ENCODE assay signal across 15 cellular contexts in genomic region chr11:96196074-96196787, GRCh38.
DNase-seq lines count a peak whose midpoint lies in the region; ATAC-seq and TF ChIP-seq lines count a peak whose summit lies in the region.
"Had no signal": no experiment of that assay in that cellular context is flagged by ENCODE, and none has a peak within 500 bp of the region (broad histone marks: within the 10 kb centered on the region; RNA-seq: fewer than 3 reads in every experiment).

No MANE protein-coding gene starts in this region.

- H3K23ac ChIP-seq in H9 (ENCODE audit: insufficient read length, low read depth, low read length) (no peak overlapping the region), trophoblast cell (ENCODE audit: low read length) (no peak overlapping the region)

- H3K4me1 Mint-ChIP-seq in H9 = peaks cover 57 to 59% of the 10 kb centered on the region in 2 experiments
- H3K4me1 Mint-ChIP-seq in activated T-helper 2 cell treated with anti-CD3 and anti-CD28 coated beads, Interferon-gamma antibody, Interleukin-2, Interleukin-4, amounts not matched to agents 10 μg/mL and 5 μg/mL and 100 μg/mL, durations not matched to agents 14 hours and 24 hours and 36 hours (ENCODE audit: low read depth) = peaks cover 67% of the 10 kb centered on the region

- H3K27ac Mint-ChIP-seq in H9 = peak overlapping the region in 2 of 3 experiments; percentile 32 to 52; a peak in 4 of 7 replicates
- no peak overlapping the region for H3K27ac Mint-ChIP-seq in activated T-helper 2 cell treated with anti-CD3 and anti-CD28 coated beads, Interferon-gamma antibody, Interleukin-2, Interleukin-4, amounts not matched to agents 10 μg/mL and 5 μg/mL and 100 μg/mL, durations not matched to agents 14 hours and 24 hours and 36 hours

- no peak overlapping the region for H4K8ac ChIP-seq in H9 (replicated peaks; ENCODE audit: insufficient read length, low read depth, low read length)
- H4K8ac ChIP-seq in trophoblast cell (ENCODE audit: low read depth, low read length) = no peak overlapping the region

- H3K79me1 ChIP-seq in H9 (ENCODE audit: insufficient read depth, low read depth, low read length, poor library complexity, severe bottlenecking) (no peaks in the 10 kb centered on the region), trophoblast cell (ENCODE audit: low read length) (peaks cover 19% of the 10 kb centered on the region)

- H3K9ac ChIP-seq in H9 (ENCODE audit: extremely low read depth, insufficient read length, low read length) = no peak overlapping the region
- no peak overlapping the region for H3K9ac ChIP-seq in trophoblast cell (ENCODE audit: low read length)

- no peak overlapping the region for H2BK120ac ChIP-seq in H9 (ENCODE audit: low read depth, low read length, poor library complexity, severe bottlenecking)
- no peak overlapping the region for H2BK120ac ChIP-seq in trophoblast cell (ENCODE audit: insufficient read depth, low read length, poor library complexity)

- H3K14ac ChIP-seq in H9 (ENCODE audit: insufficient read depth, low read length) (peak overlapping the region; percentile 49; the same call in 1 of the 2 replicates), trophoblast cell (ENCODE audit: low read length) (no peak overlapping the region)

- H3K4ac ChIP-seq in H9 (ENCODE audit: low read depth, low read length) (no peak overlapping the region), trophoblast cell (ENCODE audit: low read depth, low read length) (no peak overlapping the region)

- H4K12ac ChIP-seq in trophoblast cell (ENCODE audit: low read depth, low read length) = no peak overlapping the region

- no peaks in the 10 kb centered on the region for H3K23me2 ChIP-seq in H9 (ENCODE audit: insufficient read length, low read depth, low read length, poor library complexity, severe bottlenecking)

- no peak overlapping the region for H3K56ac ChIP-seq in H9 (ENCODE audit: insufficient read length, low read depth, low read length)

- no peak overlapping the region for H2AK5ac ChIP-seq in H9 (ENCODE audit: insufficient read length, low read length)
- H2AK5ac ChIP-seq in trophoblast cell (ENCODE audit: low read length) = peak overlapping the region; percentile 7

- no peak overlapping the region for H3K4me3 Mint-ChIP-seq in H9
- H3K4me3 Mint-ChIP-seq in activated T-helper 2 cell treated with anti-CD3 and anti-CD28 coated beads, Interferon-gamma antibody, Interleukin-2, Interleukin-4, amounts not matched to agents 10 μg/mL and 5 μg/mL and 100 μg/mL, durations not matched to agents 14 hours and 24 hours and 36 hours (ENCODE audit: low read depth) = no peak overlapping the region

- H3K36me3 Mint-ChIP-seq in H9 (ENCODE audit: insufficient read depth in 1 of 3, low read depth in 3 of 3) = peaks cover 0 to 4% (median 0%) of the 10 kb centered on the region in 3 experiments; a peak in 1 of 7 replicates
- peaks cover 29% of the 10 kb centered on the region for H3K36me3 Mint-ChIP-seq in activated T-helper 2 cell treated with anti-CD3 and anti-CD28 coated beads, Interferon-gamma antibody, Interleukin-2, Interleukin-4, amounts not matched to agents 10 μg/mL and 5 μg/mL and 100 μg/mL, durations not matched to agents 14 hours and 24 hours and 36 hours (ENCODE audit: low read depth)

- no peak overlapping the region for H4K5ac ChIP-seq in H9 (ENCODE audit: insufficient read length, low read depth, low read length)

- H3K18ac ChIP-seq in H9 (ENCODE audit: insufficient read length, low read depth, low read length) (no peak overlapping the region), trophoblast cell (ENCODE audit: low read length) (no peak overlapping the region)

- H2AFZ ChIP-seq in H9 (ENCODE audit: low read length) (no peak overlapping the region), trophoblast cell (ENCODE audit: insufficient read depth, low read length, poor library complexity) (no peak overlapping the region)

- no peak for TF ChIP-seq CTCF in H9 (conservative IDR thresholded peaks at IDR 0.05)
- no peak for TF ChIP-seq CTCF in VCaP (conservative IDR thresholded peaks at IDR 0.05)

- no CpG with 5 or more reads among the region's 8 CpGs for WGBS in H9 (ENCODE audit: extremely low coverage, insufficient read length, low lambda C conversion rate)
- no CpG with 5 or more reads among the region's 8 CpGs for WGBS in trophoblast cell (ENCODE audit: extremely low coverage, insufficient coverage, insufficient read length)

- H2BK20ac ChIP-seq in H9 (ENCODE audit: low read depth, low read length, poor library complexity, severe bottlenecking) = no peak overlapping the region

- H3K4me2 ChIP-seq in H9 (ENCODE audit: insufficient read depth, insufficient read length, low read length) = no peak overlapping the region
- H3K4me2 ChIP-seq in trophoblast cell (ENCODE audit: low read length) = no peak overlapping the region

- H2BK12ac ChIP-seq in H9 (ENCODE audit: insufficient read length, low read depth, low read length) = no peak overlapping the region
- no peak overlapping the region for H2BK12ac ChIP-seq in trophoblast cell (ENCODE audit: low read length)

- no peak for DNase-seq in H9
- DNase-seq in foreskin melanocyte = peak; percentile 61
- DNase-seq in trophoblast cell = no peak
- no peak for DNase-seq in H4 (ENCODE audit: low spot score)
- no peak for DNase-seq in activated T-helper 2 cell treated with anti-CD3 and anti-CD28 coated beads, Interferon-gamma antibody, Interleukin-2, Interleukin-4, amounts not matched to agents 10 μg/mL and 5 μg/mL and 100 μg/mL, durations not matched to agents 14 hours and 24 hours and 36 hours (ENCODE audit: low spot score)
- DNase-seq in NCI-H524 treated with DMSO at 0.1 percent for 48 hours (lab: John Stamatoyannopoulos, UW) = no peak
- DNase-seq: activated effector memory CD4-positive, alpha-beta T cell treated with Interleukin-2 at 50 U/mL for 16 hours; effector CD4-positive, alpha-beta T cell; nucleus accumbens; stimulated activated CD4-positive, alpha-beta T cell treated with anti-CD3 and anti-CD28 coated beads, Interleukin-4, amount 100 ng/mL, for 24 hours; T1000; uterus had no signal

- intact Hi-C loops in activated T-helper 2 cell treated with anti-CD3 and anti-CD28 coated beads, Interferon-gamma antibody, Interleukin-2, Interleukin-4, amounts not matched to agents 10 μg/mL and 5 μg/mL and 100 μg/mL, durations not matched to agents 14 hours and 24 hours and 36 hours (cut with micrococcal nuclease) = no loop called here

- ATAC-seq in HG02763 (IDR thresholded peaks at IDR 0.05; ENCODE audit: unreplicated experiment) = no peak

- H3K27me3 ChIP-seq in H9 (ENCODE audit: insufficient read depth, low read length) (no peaks in the 10 kb centered on the region), trophoblast cell (ENCODE audit: insufficient read depth, low read length) (no peaks in the 10 kb centered on the region)
- H3K27me3 ChIP-seq: uterus had no signal

- no peaks in the 10 kb centered on the region for H3K27me3 Mint-ChIP-seq in H9 (ENCODE audit: low read depth)
- no peaks in the 10 kb centered on the region for H3K27me3 Mint-ChIP-seq in activated T-helper 2 cell treated with anti-CD3 and anti-CD28 coated beads, Interferon-gamma antibody, Interleukin-2, Interleukin-4, amounts not matched to agents 10 μg/mL and 5 μg/mL and 100 μg/mL, durations not matched to agents 14 hours and 24 hours and 36 hours (ENCODE audit: low read depth)

- H4K91ac ChIP-seq in H9 (ENCODE audit: insufficient read length, low read depth, low read length) (no peak overlapping the region), trophoblast cell (ENCODE audit: low read depth, low read length) (peak overlapping the region; percentile 50)

- H4K20me1 ChIP-seq in H9 (ENCODE audit: control insufficient read depth, insufficient read depth, insufficient read length) = no peaks in the 10 kb centered on the region

- H3K36me3 ChIP-seq in trophoblast cell (ENCODE audit: control insufficient read depth in 1 of 2, insufficient read depth in 2 of 2, low read length in 2 of 2) = peaks cover 0 to 4% of the 10 kb centered on the region in 2 experiments
- H3K36me3 ChIP-seq: uterus had no signal

- peaks cover 20% of the 10 kb centered on the region for H3K4me1 ChIP-seq in H9 (ENCODE audit: insufficient read depth, low read length)
- peaks cover 9 to 18% of the 10 kb centered on the region in 2 experiments for H3K4me1 ChIP-seq in trophoblast cell (ENCODE audit: control insufficient read depth in 1 of 2, insufficient read depth in 2 of 2, low read length in 2 of 2)
- H3K4me1 ChIP-seq: uterus had no signal

- H3K27ac ChIP-seq in H9 (ENCODE audit: insufficient read length, low read depth, low read length) (no peak overlapping the region), VCaP (peak overlapping the region; percentile 87; the same call in 1 of the 2 replicates), trophoblast cell (ENCODE audit: low read depth, low read length) (no peak overlapping the region)
- H3K27ac ChIP-seq: uterus had no signal

- H3K9me3 ChIP-seq in H9 (ENCODE audit: control insufficient read depth, low read depth, low read length) (no peaks in the 10 kb centered on the region), trophoblast cell (ENCODE audit: insufficient read depth, low read depth, low read length) (no peaks in the 10 kb centered on the region)
- H3K9me3 ChIP-seq: uterus had no signal

- H3K79me2 ChIP-seq in H9 (ENCODE audit: insufficient read depth, low read length) (no peaks in the 10 kb centered on the region; the same call in 1 of the 2 replicates), trophoblast cell (ENCODE audit: control insufficient read depth, insufficient read depth, low read length, poor library complexity) (no peaks in the 10 kb centered on the region)

- H3K9me3 Mint-ChIP-seq in H9 = no peaks in the 10 kb centered on the region; a peak in 1 of 5 replicates
- H3K9me3 Mint-ChIP-seq in activated T-helper 2 cell treated with anti-CD3 and anti-CD28 coated beads, Interferon-gamma antibody, Interleukin-2, Interleukin-4, amounts not matched to agents 10 μg/mL and 5 μg/mL and 100 μg/mL, durations not matched to agents 14 hours and 24 hours and 36 hours = no peaks in the 10 kb centered on the region

- peak overlapping the region; percentile 45 for H3T11ph ChIP-seq in H9 (ENCODE audit: low read length)

- no peak overlapping the region; the same call in 1 of the 2 replicates for H2BK15ac ChIP-seq in H9 (ENCODE audit: low read depth, low read length)

- H2BK5ac ChIP-seq in H9 (ENCODE audit: insufficient read length, low read length) = no peak overlapping the region
- H2BK5ac ChIP-seq in trophoblast cell (ENCODE audit: low read depth, low read length, poor library complexity) = no peak overlapping the region

- no peak overlapping the region for H3K4me3 ChIP-seq in trophoblast cell (ENCODE audit: low read depth, low read length)
- H3K4me3 ChIP-seq: lung, uterus had no signal
